ENCODE assay signal across 8 cellular contexts in the genomic region with DNA sequence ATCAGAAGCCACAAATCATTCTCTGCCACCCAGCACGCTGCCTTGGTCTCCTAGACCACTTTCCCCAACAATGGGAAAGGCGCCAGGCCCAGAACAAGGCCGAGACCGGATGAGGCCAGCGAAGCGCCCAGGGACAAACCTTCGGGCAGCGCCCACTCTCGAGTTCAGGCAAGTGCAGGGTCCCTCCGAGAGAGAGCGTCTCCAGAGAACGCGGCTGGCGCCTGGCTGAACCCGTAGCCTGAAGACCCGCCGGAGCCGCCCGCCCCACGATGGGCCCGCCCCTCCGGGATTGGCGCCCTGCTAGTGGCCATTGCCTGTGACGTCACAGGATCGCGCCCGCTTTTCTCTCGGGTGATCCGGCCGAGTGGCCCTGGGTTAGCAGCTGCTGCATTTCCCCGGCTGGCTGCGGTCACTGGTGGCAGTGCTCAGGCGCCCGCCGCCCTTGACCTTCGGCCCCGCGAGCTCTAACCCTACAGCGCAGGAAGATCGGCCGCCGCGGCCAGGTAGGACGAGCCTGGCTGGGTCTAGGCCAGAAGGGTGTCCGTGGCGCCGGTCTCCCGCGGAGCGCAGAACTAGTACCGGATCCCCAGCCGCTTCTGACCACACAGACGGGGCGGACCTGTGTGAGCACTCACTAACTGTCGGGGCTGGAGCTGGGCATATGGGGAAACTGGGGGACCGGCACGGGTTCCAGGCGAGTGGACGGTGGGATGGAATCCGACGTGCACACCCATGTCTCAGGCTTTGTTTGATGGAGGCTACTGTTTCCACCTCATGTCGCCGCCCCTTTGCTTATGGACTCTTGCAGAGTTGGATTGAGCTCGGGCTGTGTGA.
A peak's percentile ranks its signal among the peaks of the same experiment; 100 is the strongest.
DNase-seq lines count a peak whose midpoint lies in the region; ATAC-seq lines count a peak whose summit lies in the region.

A gene with protein sequence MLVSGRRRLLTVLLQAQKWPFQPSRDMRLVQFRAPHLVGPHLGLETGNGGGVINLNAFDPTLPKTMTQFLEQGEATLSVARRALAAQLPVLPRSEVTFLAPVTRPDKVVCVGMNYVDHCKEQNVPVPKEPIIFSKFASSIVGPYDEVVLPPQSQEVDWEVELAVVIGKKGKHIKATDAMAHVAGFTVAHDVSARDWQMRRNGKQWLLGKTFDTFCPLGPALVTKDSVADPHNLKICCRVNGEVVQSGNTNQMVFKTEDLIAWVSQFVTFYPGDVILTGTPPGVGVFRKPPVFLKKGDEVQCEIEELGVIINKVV (plus strand): TSS at position 339 of the 834 bp plus-strand sequence. CDS start 2,851 bp downstream, outside the sequence.

- DNase-seq in NCI-H526 (lab: John Stamatoyannopoulos, UW), result peak; percentile 70 to 96
- peak; percentile 98 for DNase-seq in activated CD4-positive, alpha-beta T cell treated with anti-CD3 and anti-CD28 coated beads for 48 hours
- DNase-seq in kidney tubule cell (ENCODE audit: low spot score), result peak; percentile 87
- DNase-seq in stimulated activated CD4-positive, alpha-beta T cell treated with anti-CD3 and anti-CD28 coated beads, Interleukin-1b, Interleukin-23, amount 100 ng/mL, for 24 hours (ENCODE audit: low read depth in 4 of 4, low spot score in 1 of 4), result peak; percentile 91 to 98 (median 96)

- H3K36me3 ChIP-seq in BLaER1, result peaks cover 13% of the 10 kb centered on the region

- ATAC-seq in GM19328 (IDR thresholded peaks at IDR 0.05; ENCODE audit: unreplicated experiment), result peak; percentile 94
- ATAC-seq in HG03469 (IDR thresholded peaks at IDR 0.05; ENCODE audit: unreplicated experiment), result peak; percentile 86

- H3K9ac ChIP-seq in BLaER1, result peak within 1 kb of the TSS; percentile 88

- H3K27me3 ChIP-seq in BLaER1, result no peaks in the 10 kb centered on the region

- peak within 1 kb of the TSS; percentile 92 for H3K4me2 ChIP-seq in BLaER1

- no peaks in the 10 kb centered on the region for H3K9me3 ChIP-seq in BLaER1

- H3K4me1 ChIP-seq in BLaER1, result peaks cover 20% of the 10 kb centered on the region

- H4K20me1 ChIP-seq in BLaER1, result peaks cover 20% of the 10 kb centered on the region

- peak within 1 kb of the TSS; percentile 91 for H3K4me3 ChIP-seq in BLaER1

- H3K27ac ChIP-seq in BLaER1 (peak within 1 kb of the TSS; percentile 85), cingulate gyrus (ENCODE audit: low read depth, low read length) (peak within 1 kb of the TSS; percentile 47)

Comparison
In these comparisons a context has a peak if more than half of its experiments do, and no peak if none do; other contexts are left out.
1. Peak in every context shown above with its lines: DNase-seq, ATAC-seq, H3K4me3 ChIP-seq and H3K27ac ChIP-seq.